ENCODE assay signal across 21 cellular contexts in the genomic region with DNA sequence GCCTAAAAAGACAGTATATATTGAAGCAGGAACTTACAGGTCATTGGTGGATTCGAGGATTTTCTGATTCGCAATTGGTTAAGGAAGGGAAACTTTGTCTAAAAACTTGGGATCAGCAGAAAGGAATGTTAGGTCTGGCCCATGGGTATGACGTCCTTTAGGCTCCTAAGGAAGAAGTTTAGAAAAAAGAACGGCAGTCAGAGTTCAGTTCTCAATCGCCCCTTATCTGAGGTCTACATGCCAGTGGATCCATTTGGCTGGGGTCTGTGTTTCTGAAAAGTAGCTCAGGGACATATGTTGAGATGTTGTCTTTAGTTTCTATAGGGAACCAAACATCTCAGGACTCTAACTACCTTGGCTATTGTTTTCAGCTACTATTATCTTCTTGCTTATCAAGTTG. TPM values are rescaled to one million over a fixed set of nuclear protein-coding genes. Genes with fewer than 3 reads are reported as not detected.
DNase-seq lines count a peak whose midpoint lies in the region; ATAC-seq and TF ChIP-seq lines count a peak whose summit lies in the region.
"Had no signal": no experiment of that assay in that cellular context is flagged by ENCODE, and none has a peak within 500 bp of the region (broad histone marks: within the 10 kb centered on the region; RNA-seq: fewer than 3 reads in every experiment).

No MANE protein-coding gene starts in this region.

- ATAC-seq in GM19463 (IDR thresholded peaks at IDR 0.05; ENCODE audit: unreplicated experiment) = no peak
- ATAC-seq: activated CD4-positive, CD25-positive, alpha-beta regulatory T cell treated with anti-CD3 and anti-CD28 coated beads, Interleukin-2, amount 50 U/mL, for 24 hours; CD8-positive, alpha-beta T cell; foreskin keratinocyte; naive thymus-derived CD8-positive, alpha-beta T cell had no signal

- H3K27me3 ChIP-seq in PC-9 (ENCODE audit: insufficient read depth, low read depth) (no peaks in the 10 kb centered on the region), neutrophil (no peaks in the 10 kb centered on the region)
- H3K27me3 ChIP-seq: foreskin keratinocyte had no signal

- H3K4me2 ChIP-seq in PC-9 = no peak overlapping the region

- H3K4me3 ChIP-seq in PC-9 (no peak overlapping the region), fibroblast of the aortic adventitia (ENCODE audit: low read depth, low read length) (no peak overlapping the region), neutrophil (ENCODE audit: low read depth in 1 of 2, low read length in 1 of 2) (peak overlapping the region; percentile 43 to 46)

- no peaks in the 10 kb centered on the region for H4K20me1 ChIP-seq in PC-9 (ENCODE audit: insufficient read depth)

- CTCF ChIA-PET in PC-9 (lab: Charles Lee) = interaction anchor here (1.2 to 1.5 kb wide), 2 partner anchors 57 to 59 kb away, joined by 3 to 5 read pairs; no protein-coding TSS in a partner anchor

- TF ChIP-seq CTCF in PC-9 (conservative IDR thresholded peaks at IDR 0.05) = no peak
- no peak for TF ChIP-seq CTCF in fibroblast of the aortic adventitia (IDR thresholded peaks at IDR 0.05; ENCODE audit: insufficient read depth, low read length)
- TF ChIP-seq CTCF in neutrophil (IDR thresholded peaks at IDR 0.05) = no peak

- no peaks in the 10 kb centered on the region for H3F3A ChIP-seq in PC-9 (ENCODE audit: insufficient read depth, low read depth)

- no TSS peak for BruUV-seq in PC-9 (replicated peaks; lab: Mats Ljungman, UMichigan)

- H3K4me1 ChIP-seq in PC-9 (replicated peaks; ENCODE audit: insufficient read depth) (peaks cover 12% of the 10 kb centered on the region; the same call in 1 of the 2 replicates), neutrophil (ENCODE audit: control insufficient read depth in 1 of 2, insufficient read depth in 1 of 2, low read depth in 1 of 2, low read length in 1 of 2) (peaks cover 52 to 72% of the 10 kb centered on the region in 2 experiments)
- H3K4me1 ChIP-seq: foreskin keratinocyte had no signal

- H3K9me3 ChIP-seq in PC-9 (ENCODE audit: insufficient read depth, low read depth) (0 out of 2 replicates have a peak, but pooled peaks cover 4% of the 10 kb centered on the region), neutrophil (no peaks in the 10 kb centered on the region)

- H2AFZ ChIP-seq in PC-9 = peak overlapping the region; percentile 67; the same call in 1 of the 2 replicates

- H3K36me3 ChIP-seq in PC-9 (ENCODE audit: low read depth) = no peaks in the 10 kb centered on the region
- H3K36me3 ChIP-seq in neutrophil = no peaks in the 10 kb centered on the region

- H3K27ac ChIP-seq in PC-9 (no peak overlapping the region), neutrophil (peak overlapping the region; percentile 91)
- H3K27ac ChIP-seq: foreskin keratinocyte had no signal

- H3K9me2 ChIP-seq in PC-9 (ENCODE audit: insufficient read depth) = no peaks in the 10 kb centered on the region

- H3K79me2 ChIP-seq in PC-9 (ENCODE audit: low read depth) = no peaks in the 10 kb centered on the region

- DNase-seq in ELF-1 (ENCODE audit: low read depth, low spot score) (peak; percentile 59), PC-9 (no peak), fibroblast of the aortic adventitia (ENCODE audit: low read depth) (peak; percentile 21), NCI-H524 (lab: John Stamatoyannopoulos, UW) (no peak), NOMO-1 treated with DMSO at 0.1 percent for 48 hours (lab: John Stamatoyannopoulos, UW; ENCODE audit: unreplicated experiment) (no peak), LoVo (ENCODE audit: low spot score) (no peak)
- DNase-seq: ACHN; activated effector memory CD4-positive, alpha-beta T cell treated with Interleukin-2 at 50 U/mL for 16 hours; amniotic stem cell; CD8-positive, alpha-beta T cell; DND-41; foreskin keratinocyte; naive thymus-derived CD8-positive, alpha-beta T cell; NCI-H187; NCI-H345; SHP77 treated with DMSO at 0.1 percent for 48 hours; stimulated activated naive B cell treated with anti-CD40 and anti-IgM and Interleukin-4, amounts not matched to agents 10 μg/mL and 1 μg/mL and 100 μg/mL, for 72 hours had no signal

- POLR2A ChIA-PET in PC-9 (lab: Charles Lee; ENCODE audit: unreplicated experiment) = interaction anchor here (0.6 kb wide), 1 partner anchor 19 kb away, joined by 5 read pairs; no protein-coding TSS in a partner anchor

- intact Hi-C loops in PC-9 (cut with micrococcal nuclease; ENCODE audit: unreplicated experiment) = no loop called here

RNA-seq across cellular contexts. Expression of a gene that starts 33.2 kb away (rescaled TPM):
- total RNA-seq in PC-9 (2021) (1.5 and 3.5 TPM in 2 replicates), fibroblast of the aortic adventitia (ENCODE audit: low replicate concordance) (0.63 TPM in 1 of 2 replicates, not detected in the other)
- total RNA-seq: CD8-positive, alpha-beta T cell; MCF 10A; naive thymus-derived CD8-positive, alpha-beta T cell had no signal

Comparison
In these comparisons a context has a peak if more than half of its experiments do, and no peak if none do; other contexts are left out.
1. DNase-seq: peak in ELF-1 (single experiment) and fibroblast of the aortic adventitia (single experiment); none in PC-9 (0 of 2), NCI-H524 (0 of 2), NOMO-1 treated with DMSO at 0.1 percent for 48 hours (single experiment) and LoVo (single experiment).
2. H3K4me3 ChIP-seq: peak in neutrophil (2 of 2); none in PC-9 (single experiment) and fibroblast of the aortic adventitia (single experiment).